ENCODE assay signal across 21 cellular contexts in genomic region chr6:140225587-140226438, GRCh38.
DNase-seq lines count a peak whose midpoint lies in the region; ATAC-seq and TF ChIP-seq lines count a peak whose summit lies in the region.
"Had no signal": no experiment of that assay in that cellular context is flagged by ENCODE, and none has a peak within 500 bp of the region (broad histone marks: within the 10 kb centered on the region; RNA-seq: fewer than 3 reads in every experiment).

No MANE protein-coding gene starts in this region.

- DNase-seq in NCI-H1092 treated with DMSO at 0.1 percent for 48 hours (lab: John Stamatoyannopoulos, UW) (peak; percentile 3), NCI-H1092 (lab: John Stamatoyannopoulos, UW) (no peak), fibroblast of peridontal ligament (ENCODE audit: extremely low read depth) (peak; percentile 47), skeletal muscle cell (ENCODE audit: low read depth) (peak; percentile 51), retina (no peak), NCI-H2196 treated with DMSO at 0.1 percent for 48 hours (lab: John Stamatoyannopoulos, UW; ENCODE audit: unreplicated experiment) (no peak)
- DNase-seq: activated CD4-positive, CD25-positive, alpha-beta regulatory T cell; activated CD8-positive, alpha-beta memory T cell treated with anti-CD3 and anti-CD28 coated beads for 24 hours; activated naive CD8-positive, alpha-beta T cell treated with anti-CD3 and anti-CD28 coated beads, Interleukin-2, amount 10 ng/mL, durations not matched to agents 7 days and 5 days; gastrocnemius medialis; Karpas-422; naive thymus-derived CD8-positive, alpha-beta T cell; NCI-H1694; NCI-H446; SIG-M5; stimulated activated naive CD8-positive, alpha-beta T cell treated with anti-CD3 and anti-CD28 coated beads, Interleukin-15, amount 100 ng/mL, for 72 hours; T-helper 2 cell had no signal

- H3K4me3 ChIP-seq in skeletal muscle cell (ENCODE audit: low read depth, low read length) = no peak overlapping the region
- H3K4me3 ChIP-seq: gastrocnemius medialis, prostate gland had no signal

- ATAC-seq in SK-N-SH treated with all-trans-retinoic acid at 6 μM for 48 hours (peak; percentile 88), HG02840 (IDR thresholded peaks at IDR 0.05; ENCODE audit: low FRiP score, unreplicated experiment) (no peak)
- ATAC-seq: gastrocnemius medialis; HCT116; naive thymus-derived CD8-positive, alpha-beta T cell; stimulated activated naive CD8-positive, alpha-beta T cell treated with anti-CD3 and anti-CD28 coated beads, Interleukin-15, amount 100 ng/mL, for 72 hours had no signal

TF ChIP-seq in SK-N-SH treated with all-trans-retinoic acid at 6 μM for 48 hours, 23 proteins besides CTCF, POLR2A, EP300 and RAD21:
- TF ChIP-seq ISL1 (CRISPR knock-in tag; IDR thresholded peaks at IDR 0.05) (peak; percentile 57), CSDC2 (CRISPR knock-in tag; IDR thresholded peaks at IDR 0.05) (no peak)

Comparison
In these comparisons a context has a peak if more than half of its experiments do, and no peak if none do; other contexts are left out.
1. DNase-seq: peak in NCI-H1092 treated with DMSO at 0.1 percent for 48 hours (single experiment), fibroblast of peridontal ligament (single experiment) and skeletal muscle cell (single experiment); none in NCI-H1092 (single experiment), retina (single experiment) and NCI-H2196 treated with DMSO at 0.1 percent for 48 hours (single experiment).